ENCODE assay signal across 18 cellular contexts in genomic region chr15:57298204-57298603, GRCh38.
DNase-seq lines count a peak whose midpoint lies in the region; ATAC-seq and TF ChIP-seq lines count a peak whose summit lies in the region.
"Had no signal": no experiment of that assay in that cellular context is flagged by ENCODE, and none has a peak within 500 bp of the region (broad histone marks: within the 10 kb centered on the region; RNA-seq: fewer than 3 reads in every experiment).

No MANE protein-coding gene starts in this region.

- peaks cover 27% of the 10 kb centered on the region for H3K4me1 ChIP-seq in SJSA1 (replicated peaks)
- no peaks in the 10 kb centered on the region for H3K4me1 ChIP-seq in gastrocnemius medialis
- H3K4me1 ChIP-seq: breast epithelium, Caco-2 had no signal

- in situ Hi-C loops in gastrocnemius medialis (cut with MboI; ENCODE audit: low sequenced_read_pairs in 4 of 4), result no loop called here

- no peak for TF ChIP-seq CTCF in gastrocnemius medialis (IDR thresholded peaks at IDR 0.05 in 4 of 5, conservative IDR thresholded peaks at IDR 0.05 in 1 of 5)

- intact Hi-C loops in gastrocnemius medialis (cut with DNase I; ENCODE audit: low total_unique reads), result no loop called here

- H3K27ac ChIP-seq in SJSA1 (no peak overlapping the region), gastrocnemius medialis (no peak overlapping the region)

- DNase-seq in stimulated activated naive CD8-positive, alpha-beta T cell treated with anti-CD3 and anti-CD28 coated beads, Interleukin-15, amount 100 ng/mL, for 72 hours, result no peak
- DNase-seq in SJSA1 (ENCODE audit: low read depth in 1 of 2, low spot score in 2 of 2) (peak; percentile 60 to 61), memory B cell (ENCODE audit: low spot score in 2 of 2) (no peak), gastrocnemius medialis (no peak)
- DNase-seq in stimulated activated naive CD4-positive, alpha-beta T cell treated with Interleukin-2 at 50 U/mL for 16 hours (lab: John Stamatoyannopoulos, UW), result no peak
- no peak for DNase-seq in activated CD4-positive, alpha-beta T cell treated with anti-CD3 and anti-CD28 coated beads for 48 hours
- DNase-seq: activated T-cell treated with anti-CD3 and anti-CD28 coated beads, Interleukin-2, amount 50 U/mL, for 24 hours; Caco-2; erythroblast; glutamatergic neuron; NCI-H187 treated with DMSO at 0.1 percent for 48 hours; NCI-H526; posterior cingulate gyrus; stimulated activated naive CD8-positive, alpha-beta T cell treated with anti-CD3 and anti-CD28 coated beads, Interleukin-15, Interleukin-2, amounts not matched to agents 100 U/mL and 50 U/mL, for 24 hours had no signal

- peaks cover 25% of the 10 kb centered on the region for H3K4me1 Mint-ChIP-seq in stimulated activated naive CD8-positive, alpha-beta T cell treated with anti-CD3 and anti-CD28 coated beads, Interleukin-15, Interleukin-2, amounts not matched to agents 100 ng/mL and 50 ng/mL, for 24 hours (ENCODE audit: low read depth)
- H3K4me1 Mint-ChIP-seq in stimulated activated naive CD8-positive, alpha-beta T cell treated with anti-CD3 and anti-CD28 coated beads, Interleukin-15, amount 100 ng/mL, for 72 hours, result peaks cover 9% of the 10 kb centered on the region
- peaks cover 39% of the 10 kb centered on the region for H3K4me1 Mint-ChIP-seq in memory B cell

- H3K4me3 Mint-ChIP-seq in stimulated activated naive CD8-positive, alpha-beta T cell treated with anti-CD3 and anti-CD28 coated beads, Interleukin-15, Interleukin-2, amounts not matched to agents 100 ng/mL and 50 ng/mL, for 24 hours, result no peak overlapping the region
- H3K4me3 Mint-ChIP-seq in stimulated activated naive CD8-positive, alpha-beta T cell treated with anti-CD3 and anti-CD28 coated beads, Interleukin-15, amount 100 ng/mL, for 72 hours, result no peak overlapping the region
- peak overlapping the region; percentile 100 for H3K4me3 Mint-ChIP-seq in memory B cell
- H3K4me3 Mint-ChIP-seq: activated naive CD8-positive, alpha-beta T cell; activated T-cell treated with anti-CD3 and anti-CD28 coated beads, Interleukin-2, amount 50 U/mL, for 24 hours had no signal

- H3K27me3 ChIP-seq in SJSA1 (replicated peaks) (no peaks in the 10 kb centered on the region), gastrocnemius medialis (no peaks in the 10 kb centered on the region)
- H3K27me3 ChIP-seq: breast epithelium had no signal

- peak overlapping the region; percentile 71 for H3K27ac Mint-ChIP-seq in stimulated activated naive CD8-positive, alpha-beta T cell treated with anti-CD3 and anti-CD28 coated beads, Interleukin-15, Interleukin-2, amounts not matched to agents 100 ng/mL and 50 ng/mL, for 24 hours
- H3K27ac Mint-ChIP-seq in stimulated activated naive CD8-positive, alpha-beta T cell treated with anti-CD3 and anti-CD28 coated beads, Interleukin-15, amount 100 ng/mL, for 72 hours, result no peak overlapping the region
- H3K27ac Mint-ChIP-seq in memory B cell, result peak overlapping the region; percentile 99
- H3K27ac Mint-ChIP-seq: activated naive CD8-positive, alpha-beta T cell had no signal

- no peak for ATAC-seq in stimulated activated naive CD8-positive, alpha-beta T cell treated with anti-CD3 and anti-CD28 coated beads, Interleukin-15, amount 100 ng/mL, for 72 hours
- ATAC-seq in memory B cell (ENCODE audit: low read depth) (no peak), HG03039 (IDR thresholded peaks at IDR 0.05; ENCODE audit: unreplicated experiment) (no peak), gastrocnemius medialis (no peak)
- ATAC-seq: stimulated activated naive CD8-positive, alpha-beta T cell treated with anti-CD3 and anti-CD28 coated beads, Interleukin-15, Interleukin-2, amounts not matched to agents 100 U/mL and 50 U/mL, for 24 hours had no signal

- H3K9me3 ChIP-seq in SJSA1 (replicated peaks) (no peaks in the 10 kb centered on the region), gastrocnemius medialis (no peaks in the 10 kb centered on the region)
- H3K9me3 ChIP-seq: breast epithelium, Caco-2 had no signal

- H3K36me3 ChIP-seq in SJSA1 (no peaks in the 10 kb centered on the region), gastrocnemius medialis (no peaks in the 10 kb centered on the region)
- H3K36me3 ChIP-seq: breast epithelium had no signal

- TF ChIP-seq POLR2A in gastrocnemius medialis (IDR thresholded peaks at IDR 0.05), result no peak

- H3K27me3 Mint-ChIP-seq in stimulated activated naive CD8-positive, alpha-beta T cell treated with anti-CD3 and anti-CD28 coated beads, Interleukin-15, Interleukin-2, amounts not matched to agents 100 ng/mL and 50 ng/mL, for 24 hours, result no peaks in the 10 kb centered on the region
- H3K27me3 Mint-ChIP-seq in stimulated activated naive CD8-positive, alpha-beta T cell treated with anti-CD3 and anti-CD28 coated beads, Interleukin-15, amount 100 ng/mL, for 72 hours, result no peaks in the 10 kb centered on the region
- H3K27me3 Mint-ChIP-seq in memory B cell, result no peaks in the 10 kb centered on the region
- H3K27me3 Mint-ChIP-seq: activated naive CD8-positive, alpha-beta T cell; activated T-cell treated with anti-CD3 and anti-CD28 coated beads, Interleukin-2, amount 50 U/mL, for 24 hours had no signal

- H3K9me3 Mint-ChIP-seq in stimulated activated naive CD8-positive, alpha-beta T cell treated with anti-CD3 and anti-CD28 coated beads, Interleukin-15, Interleukin-2, amounts not matched to agents 100 ng/mL and 50 ng/mL, for 24 hours, result no peaks in the 10 kb centered on the region
- peaks cover 0 to 2% of the 10 kb centered on the region in 2 donors for H3K9me3 Mint-ChIP-seq in stimulated activated naive CD8-positive, alpha-beta T cell treated with anti-CD3 and anti-CD28 coated beads, Interleukin-15, amount 100 ng/mL, for 72 hours
- H3K9me3 Mint-ChIP-seq in memory B cell, result no peaks in the 10 kb centered on the region
- H3K9me3 Mint-ChIP-seq: activated T-cell treated with anti-CD3 and anti-CD28 coated beads, Interleukin-2, amount 50 U/mL, for 24 hours had no signal

- H3K4me3 ChIP-seq in SJSA1, result no peak overlapping the region
- H3K4me3 ChIP-seq in gastrocnemius medialis, result no peak overlapping the region
- H3K4me3 ChIP-seq: breast epithelium had no signal

- peaks cover 5% of the 10 kb centered on the region for H3K36me3 Mint-ChIP-seq in stimulated activated naive CD8-positive, alpha-beta T cell treated with anti-CD3 and anti-CD28 coated beads, Interleukin-15, Interleukin-2, amounts not matched to agents 100 ng/mL and 50 ng/mL, for 24 hours (ENCODE audit: low read depth)
- peaks cover 13% of the 10 kb centered on the region for H3K36me3 Mint-ChIP-seq in memory B cell

Comparison
In these comparisons a context has a peak if more than half of its experiments do, and no peak if none do; other contexts are left out.
1. H3K27ac Mint-ChIP-seq: peak in stimulated activated naive CD8-positive, alpha-beta T cell treated with anti-CD3 and anti-CD28 coated beads, Interleukin-15, Interleukin-2, amounts not matched to agents 100 ng/mL and 50 ng/mL, for 24 hours (single experiment) and memory B cell (single experiment); none in stimulated activated naive CD8-positive, alpha-beta T cell treated with anti-CD3 and anti-CD28 coated beads, Interleukin-15, amount 100 ng/mL, for 72 hours (0 of 2).
2. DNase-seq: peak in SJSA1 (2 of 2); none in stimulated activated naive CD8-positive, alpha-beta T cell treated with anti-CD3 and anti-CD28 coated beads, Interleukin-15, amount 100 ng/mL, for 72 hours (0 of 2), memory B cell (0 of 2), stimulated activated naive CD4-positive, alpha-beta T cell treated with Interleukin-2 at 50 U/mL for 16 hours (single experiment), gastrocnemius medialis (0 of 2) and activated CD4-positive, alpha-beta T cell treated with anti-CD3 and anti-CD28 coated beads for 48 hours (single experiment).